8 cellular contexts compared by ENCODE assay signal in genomic region chr10:22003111-22003963, GRCh38. TPM values are rescaled to one million over a fixed set of nuclear protein-coding genes. Genes with fewer than 3 reads are reported as not detected.
DNase-seq lines count a peak whose midpoint lies in the region; ATAC-seq, FAIRE-seq and TF ChIP-seq lines count a peak whose summit lies in the region.

Gene DNAJC1 (minus strand): TSS chr10:22003730. CDS start chr10:22003434, 296 bp downstream.

- H3K36me3 Mint-ChIP-seq in activated T-helper 2 cell treated with anti-CD3 and anti-CD28 coated beads, Interferon-gamma antibody, Interleukin-2, Interleukin-4, amounts not matched to agents 10 μg/mL and 5 μg/mL and 100 μg/mL, durations not matched to agents 14 hours and 24 hours and 36 hours (ENCODE audit: low read depth) = peaks cover 6% of the 10 kb centered on the region
- no peaks in the 10 kb centered on the region for H3K36me3 Mint-ChIP-seq in natural killer cell

- peaks cover 11% of the 10 kb centered on the region for H3K4me1 ChIP-seq in RWPE2 (ENCODE audit: insufficient read depth, poor library complexity, severe bottlenecking)

- H3K27me3 ChIP-seq in RWPE2 (ENCODE audit: insufficient read depth, poor library complexity, severe bottlenecking) = no peaks in the 10 kb centered on the region

- peak within 1 kb of the TSS; percentile 66 for H3K27ac ChIP-seq in RWPE2 (ENCODE audit: poor library complexity, severe bottlenecking)

- H3K4me3 ChIP-seq in RWPE2 (ENCODE audit: severe bottlenecking) (peak within 1 kb of the TSS; percentile 69), fibroblast of mammary gland (ENCODE audit: control insufficient read depth, low read depth, low read length) (peak within 1 kb of the TSS; percentile 87)

- peak; percentile 86 for FAIRE-seq in H54 (lab: Jason Lieb, UNC)

- ATAC-seq in RWPE2 (ENCODE audit: low read depth) (peak; percentile 96), natural killer cell (peak; percentile 84 to 96 (median 89))

- intact Hi-C loops in activated T-helper 2 cell treated with anti-CD3 and anti-CD28 coated beads, Interferon-gamma antibody, Interleukin-2, Interleukin-4, amounts not matched to agents 10 μg/mL and 5 μg/mL and 100 μg/mL, durations not matched to agents 14 hours and 24 hours and 36 hours (cut with micrococcal nuclease) = loop anchor here (1.0 to 10.0 kb wide), 10 partner anchors 226 to 1092 kb away; partner anchors contain the start of genes BMI1 and MSRB2
- intact Hi-C loops in natural killer cell (cut with micrococcal nuclease) = loop anchor here (1.0 to 10.0 kb wide), 7 partner anchors 229 to 910 kb away; partner anchors contain the start of genes BMI1 and PIP4K2A

- H3K4me1 Mint-ChIP-seq in activated T-helper 2 cell treated with anti-CD3 and anti-CD28 coated beads, Interferon-gamma antibody, Interleukin-2, Interleukin-4, amounts not matched to agents 10 μg/mL and 5 μg/mL and 100 μg/mL, durations not matched to agents 14 hours and 24 hours and 36 hours (ENCODE audit: low read depth) = peaks cover 34% of the 10 kb centered on the region
- H3K4me1 Mint-ChIP-seq in natural killer cell = peaks cover 37 to 45% of the 10 kb centered on the region in 2 donors

- DNase-seq in ELF-1 (ENCODE audit: low read depth, low spot score) (peak; percentile 99), H54 (ENCODE audit: insufficient read length, low spot score) (peak; percentile 89), LoVo (ENCODE audit: low spot score) (peak; percentile 96), RWPE2 (ENCODE audit: low spot score) (peak; percentile 93), fibroblast of mammary gland (ENCODE audit: low read depth) (peak; percentile 89), natural killer cell (peak; percentile 96)
- DNase-seq in activated T-helper 2 cell treated with anti-CD3 and anti-CD28 coated beads, Interferon-gamma antibody, Interleukin-2, Interleukin-4, amounts not matched to agents 10 μg/mL and 5 μg/mL and 100 μg/mL, durations not matched to agents 14 hours and 24 hours and 36 hours (ENCODE audit: low spot score) = peak; percentile 96
- peak; percentile 97 for DNase-seq in stimulated activated naive CD4-positive, alpha-beta T cell treated with Interleukin-2 at 50 U/mL for 16 hours (lab: John Stamatoyannopoulos, UW)

- TF ChIP-seq POLR2A in H54 (IDR thresholded peaks at IDR 0.05; ENCODE audit: low read depth, low read length) = peak; percentile 85

- H3K27me3 Mint-ChIP-seq in activated T-helper 2 cell treated with anti-CD3 and anti-CD28 coated beads, Interferon-gamma antibody, Interleukin-2, Interleukin-4, amounts not matched to agents 10 μg/mL and 5 μg/mL and 100 μg/mL, durations not matched to agents 14 hours and 24 hours and 36 hours (ENCODE audit: low read depth) = peaks cover 13% of the 10 kb centered on the region
- H3K27me3 Mint-ChIP-seq in natural killer cell (ENCODE audit: low read depth in 2 of 2) = peaks cover 0 to 5% of the 10 kb centered on the region in 2 donors

- H3K27ac Mint-ChIP-seq in activated T-helper 2 cell treated with anti-CD3 and anti-CD28 coated beads, Interferon-gamma antibody, Interleukin-2, Interleukin-4, amounts not matched to agents 10 μg/mL and 5 μg/mL and 100 μg/mL, durations not matched to agents 14 hours and 24 hours and 36 hours = peak within 1 kb of the TSS; percentile 91
- peak within 1 kb of the TSS; percentile 85 to 88 for H3K27ac Mint-ChIP-seq in natural killer cell

- no peak for TF ChIP-seq CTCF in RWPE2 (IDR thresholded peaks at IDR 0.05; ENCODE audit: poor library complexity, severe bottlenecking)
- no peak for TF ChIP-seq CTCF in fibroblast of mammary gland (conservative IDR thresholded peaks at IDR 0.05; ENCODE audit: control insufficient read depth, insufficient read depth, low read depth, low read length)
- TF ChIP-seq CTCF in natural killer cell (IDR thresholded peaks at IDR 0.05) = peak; percentile 9

- H3K9me3 ChIP-seq in RWPE2 (ENCODE audit: severe bottlenecking) = no peaks in the 10 kb centered on the region

- 0 out of 2 replicates have a peak, but pooled peaks cover 4% of the 10 kb centered on the region for H3K36me3 ChIP-seq in RWPE2 (ENCODE audit: low read depth)

- H3K9me3 Mint-ChIP-seq in activated T-helper 2 cell treated with anti-CD3 and anti-CD28 coated beads, Interferon-gamma antibody, Interleukin-2, Interleukin-4, amounts not matched to agents 10 μg/mL and 5 μg/mL and 100 μg/mL, durations not matched to agents 14 hours and 24 hours and 36 hours = peaks cover 18% of the 10 kb centered on the region
- no peaks in the 10 kb centered on the region for H3K9me3 Mint-ChIP-seq in natural killer cell

- peak within 1 kb of the TSS; percentile 96 for H3K4me3 Mint-ChIP-seq in activated T-helper 2 cell treated with anti-CD3 and anti-CD28 coated beads, Interferon-gamma antibody, Interleukin-2, Interleukin-4, amounts not matched to agents 10 μg/mL and 5 μg/mL and 100 μg/mL, durations not matched to agents 14 hours and 24 hours and 36 hours (ENCODE audit: low read depth)
- peak within 1 kb of the TSS; percentile 91 for H3K4me3 Mint-ChIP-seq in natural killer cell

RNA-seq across cellular contexts. Expression of gene DNAJC1, which starts in this region (rescaled TPM):
- 24.0 and 24.5 TPM in 2 replicates for total RNA-seq in activated T-helper 2 cell treated with anti-CD3 and anti-CD28 coated beads, Interferon-gamma antibody, Interleukin-2, Interleukin-4, amounts not matched to agents 10 μg/mL and 5 μg/mL and 100 μg/mL, durations not matched to agents 14 hours and 24 hours and 36 hours
- total RNA-seq in natural killer cell = 10 to 100 TPM; 38.4 to 63.7 (median 50.6) TPM

Comparison
In these comparisons a context has a peak if more than half of its experiments do, and no peak if none do; other contexts are left out.
1. Peak in every context shown above with its lines: DNase-seq, ATAC-seq, H3K4me3 ChIP-seq and H3K27ac ChIP-seq.